8 cellular contexts compared by ENCODE assay signal in genomic region chr2:74472945-74473258, GRCh38. TPM values are rescaled to one million over a fixed set of nuclear protein-coding genes. Genes with fewer than 3 reads are reported as not detected.
A peak's percentile ranks its signal among the peaks of the same experiment; 100 is the strongest.
DNase-seq lines count a peak whose midpoint lies in the region; ATAC-seq, FAIRE-seq and TF ChIP-seq lines count a peak whose summit lies in the region.

No MANE protein-coding gene starts in this region.

- no peaks in the 10 kb centered on the region for H3K27me3 ChIP-seq in keratinocyte (ENCODE audit: control insufficient read depth, extremely low read depth, insufficient read depth, low read length)

- H3K36me3 ChIP-seq in keratinocyte (ENCODE audit: control insufficient read depth in 2 of 2, extremely low read depth in 1 of 2, insufficient read depth in 2 of 2, low read length in 2 of 2): peaks cover 12 to 16% of the 10 kb centered on the region in 2 experiments

- H3K4me2 ChIP-seq in keratinocyte (ENCODE audit: control insufficient read depth, extremely low read depth, insufficient read depth, low read depth, low read length): peak overlapping the region; percentile 97

- no peaks in the 10 kb centered on the region for H3K9me3 ChIP-seq in keratinocyte (ENCODE audit: control insufficient read depth, low read depth, low read length)

- H3K4me1 Mint-ChIP-seq in activated naive CD8-positive, alpha-beta T cell treated with anti-CD3 and anti-CD28 coated beads, Interleukin-2, amount 50 U/mL, for 24 hours: peaks cover 27% of the 10 kb centered on the region

- H3K4me3 Mint-ChIP-seq in activated naive CD8-positive, alpha-beta T cell treated with anti-CD3 and anti-CD28 coated beads, Interleukin-2, amount 50 U/mL, for 24 hours: peak overlapping the region; percentile 98

- ATAC-seq in activated naive CD8-positive, alpha-beta T cell treated with anti-CD3 and anti-CD28 coated beads, Interleukin-2, amount 50 U/mL, for 24 hours: no peak
- ATAC-seq in HG03045 (IDR thresholded peaks at IDR 0.05; ENCODE audit: unreplicated experiment): no peak

- peak overlapping the region; percentile 95 for H2AFZ ChIP-seq in keratinocyte (ENCODE audit: control insufficient read depth, low read length)

- H3K27me3 Mint-ChIP-seq in activated naive CD8-positive, alpha-beta T cell treated with anti-CD3 and anti-CD28 coated beads, Interleukin-2, amount 50 U/mL, for 24 hours: no peaks in the 10 kb centered on the region

- peak overlapping the region; percentile 97 for H3K27ac Mint-ChIP-seq in activated naive CD8-positive, alpha-beta T cell treated with anti-CD3 and anti-CD28 coated beads, Interleukin-2, amount 50 U/mL, for 24 hours

- H3K27ac ChIP-seq in keratinocyte (ENCODE audit: control insufficient read depth, insufficient read depth, low read length) (peak overlapping the region; percentile 89), temporal lobe (ENCODE audit: low read depth, low read length) (peak overlapping the region; percentile 88)

- FAIRE-seq in keratinocyte (lab: Jason Lieb, UNC): no peak

- TF ChIP-seq CTCF in keratinocyte (optimal IDR thresholded peaks at IDR 0.05 in 1 of 3, IDR thresholded peaks at IDR 0.05 in 1 of 3, conservative IDR thresholded peaks at IDR 0.05 in 1 of 3; ENCODE audit: extremely low read depth in 1 of 3, insufficient read depth in 2 of 3, low read length in 3 of 3): no peak

- peak; percentile 70 for DNase-seq in NCI-H82 (lab: John Stamatoyannopoulos, UW)
- DNase-seq in NCI-H82 treated with DMSO at 0.1 percent for 48 hours (lab: John Stamatoyannopoulos, UW; ENCODE audit: unreplicated experiment): no peak
- no peak for DNase-seq in activated naive CD8-positive, alpha-beta T cell treated with anti-CD3 and anti-CD28 coated beads, Interleukin-2, amount 50 U/mL, for 24 hours
- DNase-seq in keratinocyte (ENCODE audit: low read depth, low spot score): no peak
- DNase-seq in NCI-H510A treated with DMSO at 0.1 percent for 48 hours (lab: John Stamatoyannopoulos, UW): no peak
- DNase-seq in kidney tubule cell (ENCODE audit: low spot score): no peak

- no peaks in the 10 kb centered on the region for H4K20me1 ChIP-seq in keratinocyte (ENCODE audit: control insufficient read depth, extremely low read depth, insufficient read depth, low read length)

- peaks cover 9% of the 10 kb centered on the region for H3K4me1 ChIP-seq in keratinocyte (ENCODE audit: control insufficient read depth, extremely low read depth, insufficient read depth, low read length)

- peaks cover 15% of the 10 kb centered on the region for H3K36me3 Mint-ChIP-seq in activated naive CD8-positive, alpha-beta T cell treated with anti-CD3 and anti-CD28 coated beads, Interleukin-2, amount 50 U/mL, for 24 hours (ENCODE audit: low read depth)

- H3K79me2 ChIP-seq in keratinocyte (ENCODE audit: control insufficient read depth, insufficient read depth, low read length): no peaks in the 10 kb centered on the region

- dilution Hi-C loops in keratinocyte (cut with MboI; ENCODE audit: extremely low pct_ligation_motif_present, low sequenced_read_pairs): no loop called here

- peak overlapping the region; percentile 67 to 99 (median 75) for H3K4me3 ChIP-seq in keratinocyte (ENCODE audit: control insufficient read depth in 2 of 3, extremely low read depth in 1 of 3, insufficient read depth in 2 of 3, low read depth in 1 of 3, low read length in 3 of 3)

- H3K9ac ChIP-seq in keratinocyte (ENCODE audit: control insufficient read depth, extremely low read depth, insufficient read depth, low read length): peak overlapping the region; percentile 93

- H3K9me1 ChIP-seq in keratinocyte (ENCODE audit: control insufficient read depth, extremely low read depth, insufficient read depth, low read length): no peaks in the 10 kb centered on the region

- no peaks in the 10 kb centered on the region for H3K9me3 Mint-ChIP-seq in activated naive CD8-positive, alpha-beta T cell treated with anti-CD3 and anti-CD28 coated beads, Interleukin-2, amount 50 U/mL, for 24 hours

RNA-seq across cellular contexts. Expression of gene MRPL53, which starts 0.4 kb away (rescaled TPM):
- 28.5 to 31.0 TPM (median 29.0 TPM) in 3 replicates for polyA plus RNA-seq in keratinocyte
- polyA plus RNA-seq in keratinocyte (2011; ENCODE audit: low read depth): 28.3 TPM
- 10.7 and 23.1 TPM in 2 replicates for polyA plus RNA-seq in keratinocyte (2011; cell fraction: cytosol; rRNA removed)
- 15.6 and 19.0 TPM in 2 replicates for polyA plus RNA-seq in keratinocyte (2011; cell fraction: nucleus; rRNA removed)
- 35.8 and 61.3 TPM in 2 replicates for polyA plus RNA-seq in keratinocyte (2012; ENCODE audit: low replicate concordance)
- polyA minus RNA-seq in keratinocyte: 12.3 to 13.4 TPM (median 12.4 TPM) in 3 replicates
- 34.0 TPM for polyA minus RNA-seq in keratinocyte (2011; cell fraction: cytosol; rRNA and poly(A)+ RNA removed)
- 5.9 and 7.7 TPM in 2 replicates for polyA minus RNA-seq in keratinocyte (2011; cell fraction: nucleus; rRNA and poly(A)+ RNA removed)
- total RNA-seq in temporal lobe: 9.6 TPM

RNA-seq across cellular contexts. Expression of gene MOGS, which starts 7.7 kb away (rescaled TPM):
- 52.8 to 72.0 TPM (median 63.1 TPM) in 3 replicates for polyA plus RNA-seq in keratinocyte
- polyA plus RNA-seq in keratinocyte (2011; ENCODE audit: low read depth): 9.6 TPM
- polyA plus RNA-seq in keratinocyte (2011; cell fraction: cytosol; rRNA removed): 16.7 and 23.7 TPM in 2 replicates
- 161 and 190 TPM in 2 replicates for polyA plus RNA-seq in keratinocyte (2011; cell fraction: nucleus; rRNA removed)
- 52.2 and 59.7 TPM in 2 replicates for polyA plus RNA-seq in keratinocyte (2012; ENCODE audit: low replicate concordance)
- polyA minus RNA-seq in keratinocyte: 52.9 to 105 TPM (median 72.9 TPM) in 3 replicates
- polyA minus RNA-seq in keratinocyte (2011; cell fraction: cytosol; rRNA and poly(A)+ RNA removed): 62.5 TPM
- polyA minus RNA-seq in keratinocyte (2011; cell fraction: nucleus; rRNA and poly(A)+ RNA removed): 105 and 107 TPM in 2 replicates
- total RNA-seq in temporal lobe: 20.7 TPM

RNA-seq across cellular contexts. Expression of gene CCDC142, which starts 9.9 kb away (rescaled TPM):
- 4.7 to 6.7 TPM (median 5.8 TPM) in 3 replicates for polyA plus RNA-seq in keratinocyte
- 0.50 TPM for polyA plus RNA-seq in keratinocyte (2011; ENCODE audit: low read depth)
- 1.5 and 2.1 TPM in 2 replicates for polyA plus RNA-seq in keratinocyte (2011; cell fraction: cytosol; rRNA removed)
- 21.2 and 21.8 TPM in 2 replicates for polyA plus RNA-seq in keratinocyte (2011; cell fraction: nucleus; rRNA removed)
- polyA plus RNA-seq in keratinocyte (2012; ENCODE audit: low replicate concordance): 2.6 and 4.7 TPM in 2 replicates
- polyA minus RNA-seq in keratinocyte: 15.5 to 16.9 TPM (median 16.4 TPM) in 3 replicates
- 2.9 TPM for polyA minus RNA-seq in keratinocyte (2011; cell fraction: cytosol; rRNA and poly(A)+ RNA removed)
- polyA minus RNA-seq in keratinocyte (2011; cell fraction: nucleus; rRNA and poly(A)+ RNA removed): 10.6 and 10.9 TPM in 2 replicates
- total RNA-seq in temporal lobe: 19.2 TPM

RNA-seq across cellular contexts. Expression of gene TTC31, which starts 10.0 kb away (rescaled TPM):
- polyA plus RNA-seq in keratinocyte: 16.8 to 18.2 TPM (median 17.7 TPM) in 3 replicates
- 4.4 TPM for polyA plus RNA-seq in keratinocyte (2011; ENCODE audit: low read depth)
- 11.3 TPM in 2 replicates for polyA plus RNA-seq in keratinocyte (2011; cell fraction: cytosol; rRNA removed)
- 47.0 and 54.2 TPM in 2 replicates for polyA plus RNA-seq in keratinocyte (2011; cell fraction: nucleus; rRNA removed)
- polyA plus RNA-seq in keratinocyte (2012; ENCODE audit: low replicate concordance): 9.2 and 14.7 TPM in 2 replicates
- 14.8 to 18.3 TPM (median 15.2 TPM) in 3 replicates for polyA minus RNA-seq in keratinocyte
- polyA minus RNA-seq in keratinocyte (2011; cell fraction: cytosol; rRNA and poly(A)+ RNA removed): 10.7 TPM
- polyA minus RNA-seq in keratinocyte (2011; cell fraction: nucleus; rRNA and poly(A)+ RNA removed): 11.4 and 15.8 TPM in 2 replicates
- 9.1 TPM for total RNA-seq in temporal lobe

RNA-seq across cellular contexts. Expression of gene WBP1, which starts 14.7 kb away (rescaled TPM):
- polyA plus RNA-seq in keratinocyte: 72.3 to 143 TPM (median 75.5 TPM) in 3 replicates
- polyA plus RNA-seq in keratinocyte (2011; ENCODE audit: low read depth): 3.3 TPM
- 48.8 and 75.9 TPM in 2 replicates for polyA plus RNA-seq in keratinocyte (2011; cell fraction: cytosol; rRNA removed)
- 327 and 329 TPM in 2 replicates for polyA plus RNA-seq in keratinocyte (2011; cell fraction: nucleus; rRNA removed)
- polyA plus RNA-seq in keratinocyte (2012; ENCODE audit: low replicate concordance): 50.3 and 68.2 TPM in 2 replicates
- 50.5 to 128 TPM (median 64.9 TPM) in 3 replicates for polyA minus RNA-seq in keratinocyte
- polyA minus RNA-seq in keratinocyte (2011; cell fraction: cytosol; rRNA and poly(A)+ RNA removed): 27.8 TPM
- 24.3 and 25.1 TPM in 2 replicates for polyA minus RNA-seq in keratinocyte (2011; cell fraction: nucleus; rRNA and poly(A)+ RNA removed)
- total RNA-seq in temporal lobe: 18.4 TPM
